In the genomic region with DNA sequence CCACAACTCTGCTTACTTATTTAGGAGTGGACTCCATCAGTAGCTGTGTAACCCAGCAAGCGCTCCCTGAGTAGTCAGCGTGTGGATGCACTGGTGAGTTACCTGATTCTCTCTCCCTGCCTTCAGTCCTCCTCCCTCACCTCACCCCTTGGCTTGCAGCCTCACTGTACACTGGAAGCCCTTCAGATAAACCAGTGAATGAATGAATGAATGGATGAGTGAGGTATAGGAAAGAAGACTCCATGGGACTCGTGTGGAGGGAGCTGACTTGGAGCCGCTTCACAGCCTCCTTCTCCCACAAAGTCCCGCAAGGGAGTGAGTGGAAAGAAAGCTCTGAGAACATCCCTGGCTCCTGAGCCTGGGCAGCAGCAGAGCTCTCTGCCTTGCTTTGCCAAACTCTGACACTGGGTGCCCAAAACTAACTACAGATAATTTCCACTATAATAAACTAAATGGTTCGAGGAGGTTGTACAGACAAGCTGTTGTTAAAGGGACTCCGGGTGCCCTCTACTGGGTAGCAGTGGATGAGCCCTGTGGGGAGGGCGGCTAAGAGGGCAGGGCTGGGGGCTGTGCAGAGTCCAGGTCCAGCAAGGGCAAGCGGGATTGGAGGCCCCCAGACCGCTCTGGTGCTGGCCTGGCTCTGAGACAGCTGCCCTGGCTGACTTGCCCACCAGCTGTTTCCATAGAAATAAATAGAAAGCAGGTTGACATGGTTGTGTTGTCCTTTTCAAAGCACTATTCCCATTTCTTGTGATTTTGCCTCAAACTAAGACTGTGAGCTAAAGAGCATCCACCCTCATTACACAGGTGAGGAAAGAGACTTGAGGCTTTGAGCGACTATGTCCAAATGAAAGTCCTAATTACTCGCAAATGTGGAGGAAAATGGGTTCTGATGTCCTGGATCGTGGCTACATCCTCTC, we compare ENCODE assay signal across 1 cellular context.
TF ChIP-seq lines count a peak whose summit lies in the region.

No MANE protein-coding gene starts in this region.

TF ChIP-seq in HepG2, 621 proteins besides CTCF, POLR2A, EP300 and RAD21 (continued from another document and continues in another):
- TF ChIP-seq FOXP4 (CRISPR knock-in tag; IDR thresholded peaks at IDR 0.05) (no peak), ZNF619 (CRISPR knock-in tag; IDR thresholded peaks at IDR 0.05) (0 out of 2 replicates have a peak, but pooled peaks have one; percentile 24), SP1 (IDR thresholded peaks at IDR 0.05) (no peak), SP1 (CRISPR knock-in tag; IDR thresholded peaks at IDR 0.05) (no peak), SALL1 (CRISPR knock-in tag; IDR thresholded peaks at IDR 0.05) (0 out of 2 replicates have a peak, but pooled peaks have one; percentile 18), ZNF543 (CRISPR knock-in tag; IDR thresholded peaks at IDR 0.05) (no peak), TEAD3 (CRISPR knock-in tag; optimal IDR thresholded peaks at IDR 0.05; ENCODE audit: borderline replicate concordance) (no peak), NR2F2 (IDR thresholded peaks at IDR 0.05; ENCODE audit: borderline replicate concordance, low read depth) (no peak), RFX3 (CRISPR knock-in tag; IDR thresholded peaks at IDR 0.05) (no peak), STAG1 (CRISPR knock-in tag; IDR thresholded peaks at IDR 0.05) (peak; percentile 81), TGIF2 (CRISPR knock-in tag; IDR thresholded peaks at IDR 0.05) (no peak), ZNF547 (CRISPR knock-in tag; IDR thresholded peaks at IDR 0.05) (no peak), HOXA3 (CRISPR knock-in tag; IDR thresholded peaks at IDR 0.05) (no peak), KAT7 (CRISPR knock-in tag; IDR thresholded peaks at IDR 0.05; ENCODE audit: borderline replicate concordance) (no peak), MIER3 (CRISPR knock-in tag; IDR thresholded peaks at IDR 0.05; ENCODE audit: borderline replicate concordance) (no peak), REL (CRISPR knock-in tag; conservative IDR thresholded peaks at IDR 0.05) (no peak), ZNF326 (CRISPR knock-in tag; IDR thresholded peaks at IDR 0.05; ENCODE audit: borderline replicate concordance) (no peak), ZFP36L2 (CRISPR knock-in tag; IDR thresholded peaks at IDR 0.05) (no peak), KLF13 (CRISPR knock-in tag; IDR thresholded peaks at IDR 0.05) (no peak), ZNF678 (CRISPR knock-in tag; IDR thresholded peaks at IDR 0.05) (no peak), ZNF34 (CRISPR knock-in tag; IDR thresholded peaks at IDR 0.05; ENCODE audit: borderline replicate concordance) (no peak), ZNF772 (CRISPR knock-in tag; IDR thresholded peaks at IDR 0.05) (no peak), TFDP2 (CRISPR knock-in tag; IDR thresholded peaks at IDR 0.05) (no peak), ZNF740 (CRISPR knock-in tag; IDR thresholded peaks at IDR 0.05) (0 out of 2 replicates have a peak, but pooled peaks have one; percentile 35), ZNF512B (CRISPR knock-in tag; IDR thresholded peaks at IDR 0.05; ENCODE audit: borderline replicate concordance) (no peak), MAZ (IDR thresholded peaks at IDR 0.05; ENCODE audit: borderline replicate concordance, low read depth, low read length) (no peak; the same call in 1 of the 2 replicates), MAZ (CRISPR knock-in tag; IDR thresholded peaks at IDR 0.05; ENCODE audit: low read depth) (no peak), ZFP91 (CRISPR knock-in tag; IDR thresholded peaks at IDR 0.05; ENCODE audit: borderline replicate concordance) (no peak)
- TF ChIP-seq, protein P1, sequence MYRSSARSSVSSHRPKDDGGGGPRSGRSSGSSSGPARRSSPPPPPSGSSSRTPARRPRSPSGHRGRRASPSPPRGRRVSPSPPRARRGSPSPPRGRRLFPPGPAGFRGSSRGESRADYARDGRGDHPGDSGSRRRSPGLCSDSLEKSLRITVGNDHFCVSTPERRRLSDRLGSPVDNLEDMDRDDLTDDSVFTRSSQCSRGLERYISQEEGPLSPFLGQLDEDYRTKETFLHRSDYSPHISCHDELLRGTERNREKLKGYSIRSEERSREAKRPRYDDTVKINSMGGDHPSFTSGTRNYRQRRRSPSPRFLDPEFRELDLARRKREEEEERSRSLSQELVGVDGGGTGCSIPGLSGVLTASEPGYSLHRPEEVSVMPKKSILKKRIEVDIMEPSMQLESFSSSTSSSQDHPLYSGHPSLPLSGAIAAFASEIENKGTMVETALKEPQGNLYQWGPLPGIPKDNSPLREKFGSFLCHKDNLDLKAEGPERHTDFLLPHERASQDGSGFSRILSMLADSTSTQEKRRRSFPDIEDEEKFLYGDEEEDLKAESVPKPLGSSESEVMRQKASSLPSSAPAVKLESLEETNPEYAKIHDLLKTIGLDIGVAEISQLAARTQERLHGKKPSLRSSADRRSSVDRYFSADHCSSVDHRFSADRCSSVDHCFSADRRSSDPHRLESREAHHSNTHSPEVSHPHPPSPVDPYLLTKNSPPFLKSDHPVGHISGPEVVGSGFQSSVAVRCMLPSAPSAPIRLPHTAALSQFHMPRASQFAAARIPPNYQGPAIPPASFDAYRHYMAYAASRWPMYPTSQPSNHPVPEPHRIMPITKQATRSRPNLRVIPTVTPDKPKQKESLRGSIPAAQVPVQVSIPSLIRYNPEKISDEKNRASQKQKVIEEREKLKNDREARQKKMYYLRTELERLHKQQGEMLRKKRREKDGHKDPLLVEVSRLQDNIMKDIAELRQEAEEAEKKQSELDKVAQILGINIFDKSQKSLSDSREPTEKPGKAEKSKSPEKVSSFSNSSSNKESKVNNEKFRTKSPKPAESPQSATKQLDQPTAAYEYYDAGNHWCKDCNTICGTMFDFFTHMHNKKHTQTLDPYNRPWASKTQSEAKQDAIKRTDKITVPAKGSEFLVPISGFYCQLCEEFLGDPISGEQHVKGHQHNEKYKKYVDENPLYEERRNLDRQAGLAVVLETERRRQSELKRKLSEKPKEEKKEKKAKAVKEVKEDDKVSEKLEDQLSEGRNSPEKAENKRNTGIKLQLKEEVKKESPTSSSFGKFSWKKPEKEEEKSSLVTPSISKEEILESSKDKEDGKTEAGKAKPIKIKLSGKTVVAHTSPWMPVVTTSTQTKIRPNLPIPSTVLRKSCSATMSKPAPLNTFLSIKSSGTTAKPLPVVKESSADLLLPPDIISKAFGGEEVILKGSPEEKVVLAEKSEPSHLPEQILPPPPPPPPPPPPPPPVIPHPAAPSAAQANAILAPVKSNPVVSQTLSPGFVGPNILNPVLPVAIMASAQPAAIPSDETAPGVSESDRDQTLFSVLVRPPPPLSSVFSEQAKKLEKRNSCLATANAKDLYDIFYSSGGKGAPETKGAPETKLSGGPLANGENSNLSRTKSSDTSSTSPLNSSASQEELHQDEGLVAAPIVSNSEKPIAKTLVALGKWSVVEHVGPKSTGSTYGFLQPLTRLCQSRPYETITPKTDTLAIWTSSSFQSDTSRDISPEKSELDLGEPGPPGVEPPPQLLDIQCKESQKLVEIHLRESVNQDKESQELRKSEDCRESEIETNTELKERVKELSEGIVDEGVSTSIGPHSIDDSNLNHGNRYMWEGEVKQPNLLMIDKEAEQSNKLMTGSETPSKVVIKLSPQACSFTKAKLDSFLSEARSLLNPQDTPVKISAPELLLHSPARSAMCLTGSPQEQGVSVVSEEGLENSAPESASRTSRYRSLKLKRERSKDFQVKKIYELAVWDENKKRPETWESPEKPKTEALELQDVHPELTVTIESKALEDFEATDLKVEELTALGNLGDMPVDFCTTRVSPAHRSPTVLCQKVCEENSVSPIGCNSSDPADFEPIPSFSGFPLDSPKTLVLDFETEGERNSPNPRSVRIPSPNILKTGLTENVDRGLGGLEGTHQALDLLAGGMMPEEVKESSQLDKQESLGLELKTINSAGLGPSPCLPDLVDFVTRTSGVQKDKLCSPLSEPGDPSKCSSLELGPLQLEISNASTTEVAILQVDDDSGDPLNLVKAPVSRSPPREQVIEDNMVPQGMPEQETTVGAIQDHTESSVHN (CRISPR knock-in tag; IDR thresholded peaks at IDR 0.05): no peak
- TF ChIP-seq, protein P2, sequence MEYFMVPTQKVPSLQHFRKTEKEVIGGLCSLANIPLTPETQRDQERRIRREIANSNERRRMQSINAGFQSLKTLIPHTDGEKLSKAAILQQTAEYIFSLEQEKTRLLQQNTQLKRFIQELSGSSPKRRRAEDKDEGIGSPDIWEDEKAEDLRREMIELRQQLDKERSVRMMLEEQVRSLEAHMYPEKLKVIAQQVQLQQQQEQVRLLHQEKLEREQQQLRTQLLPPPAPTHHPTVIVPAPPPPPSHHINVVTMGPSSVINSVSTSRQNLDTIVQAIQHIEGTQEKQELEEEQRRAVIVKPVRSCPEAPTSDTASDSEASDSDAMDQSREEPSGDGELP (IDR thresholded peaks at IDR 0.05; ENCODE audit: borderline replicate concordance, low read depth): no peak
- TF ChIP-seq, protein P3, sequence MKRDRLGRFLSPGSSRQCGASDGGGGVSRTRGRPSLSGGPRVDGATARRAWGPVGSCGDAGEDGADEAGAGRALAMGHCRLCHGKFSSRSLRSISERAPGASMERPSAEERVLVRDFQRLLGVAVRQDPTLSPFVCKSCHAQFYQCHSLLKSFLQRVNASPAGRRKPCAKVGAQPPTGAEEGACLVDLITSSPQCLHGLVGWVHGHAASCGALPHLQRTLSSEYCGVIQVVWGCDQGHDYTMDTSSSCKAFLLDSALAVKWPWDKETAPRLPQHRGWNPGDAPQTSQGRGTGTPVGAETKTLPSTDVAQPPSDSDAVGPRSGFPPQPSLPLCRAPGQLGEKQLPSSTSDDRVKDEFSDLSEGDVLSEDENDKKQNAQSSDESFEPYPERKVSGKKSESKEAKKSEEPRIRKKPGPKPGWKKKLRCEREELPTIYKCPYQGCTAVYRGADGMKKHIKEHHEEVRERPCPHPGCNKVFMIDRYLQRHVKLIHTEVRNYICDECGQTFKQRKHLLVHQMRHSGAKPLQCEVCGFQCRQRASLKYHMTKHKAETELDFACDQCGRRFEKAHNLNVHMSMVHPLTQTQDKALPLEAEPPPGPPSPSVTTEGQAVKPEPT (CRISPR knock-in tag; IDR thresholded peaks at IDR 0.05; ENCODE audit: low read depth): no peak
- TF ChIP-seq, protein P4, sequence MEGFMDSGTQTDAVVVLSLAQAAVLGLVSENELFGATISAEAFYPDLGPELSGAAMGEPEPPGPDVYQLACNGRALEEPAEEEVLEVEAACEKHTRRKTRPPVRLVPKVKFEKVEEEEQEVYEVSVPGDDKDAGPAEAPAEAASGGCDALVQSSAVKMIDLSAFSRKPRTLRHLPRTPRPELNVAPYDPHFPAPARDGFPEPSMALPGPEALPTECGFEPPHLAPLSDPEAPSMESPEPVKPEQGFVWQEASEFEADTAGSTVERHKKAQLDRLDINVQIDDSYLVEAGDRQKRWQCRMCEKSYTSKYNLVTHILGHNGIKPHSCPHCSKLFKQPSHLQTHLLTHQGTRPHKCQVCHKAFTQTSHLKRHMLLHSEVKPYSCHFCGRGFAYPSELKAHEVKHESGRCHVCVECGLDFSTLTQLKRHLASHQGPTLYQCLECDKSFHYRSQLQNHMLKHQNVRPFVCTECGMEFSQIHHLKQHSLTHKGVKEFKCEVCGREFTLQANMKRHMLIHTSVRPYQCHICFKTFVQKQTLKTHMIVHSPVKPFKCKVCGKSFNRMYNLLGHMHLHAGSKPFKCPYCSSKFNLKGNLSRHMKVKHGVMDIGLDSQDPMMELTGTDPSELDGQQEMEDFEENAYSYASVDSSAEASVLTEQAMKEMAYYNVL (CRISPR knock-in tag; IDR thresholded peaks at IDR 0.05; ENCODE audit: borderline replicate concordance): no peak
